9 cellular contexts compared by ENCODE assay signal in the genomic region with DNA sequence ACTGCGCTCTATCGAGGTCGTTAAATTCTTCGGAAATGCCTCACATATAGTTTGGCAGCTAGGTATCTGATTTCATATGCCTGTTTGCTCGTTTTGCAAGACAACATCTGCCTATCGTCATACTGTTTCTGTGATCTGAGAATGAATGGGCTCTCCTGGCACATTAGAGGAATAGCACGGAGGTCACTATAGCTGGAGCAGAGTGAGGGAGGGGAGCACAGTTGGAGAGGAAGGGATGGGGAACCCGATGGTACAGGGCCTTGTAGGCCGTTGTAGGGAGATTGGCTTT. TPM values are rescaled to one million over a fixed set of nuclear protein-coding genes. Genes with fewer than 3 reads are reported as not detected.
DNase-seq lines count a peak whose midpoint lies in the region; ATAC-seq and TF ChIP-seq lines count a peak whose summit lies in the region.
"Had no signal": no experiment of that assay in that cellular context is flagged by ENCODE, and none has a peak within 500 bp of the region (broad histone marks: within the 10 kb centered on the region; RNA-seq: fewer than 3 reads in every experiment).

No MANE protein-coding gene starts in this region.

- peaks cover 0 to 4% (median 0%) of the 10 kb centered on the region in 4 donors for H3K9me3 ChIP-seq in esophagus muscularis mucosa
- no peaks in the 10 kb centered on the region for H3K9me3 ChIP-seq in trophoblast cell (ENCODE audit: insufficient read depth, low read depth, low read length)

- H4K8ac ChIP-seq in trophoblast cell (ENCODE audit: low read depth, low read length): peak overlapping the region; percentile 88

- no peak overlapping the region for H2BK5ac ChIP-seq in trophoblast cell (ENCODE audit: low read depth, low read length, poor library complexity)

- no peak overlapping the region for H3K18ac ChIP-seq in trophoblast cell (ENCODE audit: low read length)

- H2AFZ ChIP-seq in trophoblast cell (ENCODE audit: insufficient read depth, low read length, poor library complexity): no peak overlapping the region

- CTCF ChIA-PET in RWPE1 (lab: Yijun Ruan, JAX): interaction anchor here (0.6 to 0.7 kb wide), 2 partner anchors 36 to 48 kb away, joined by 3 to 6 read pairs; no protein-coding TSS in a partner anchor

- H3K4me3 ChIP-seq in GM06990 (replicated peaks; ENCODE audit: low read depth, low read length): peak overlapping the region; percentile 79
- peak overlapping the region; percentile 66 to 85 (median 67) for H3K4me3 ChIP-seq in esophagus muscularis mucosa
- peak overlapping the region; percentile 87 for H3K4me3 ChIP-seq in trophoblast cell (ENCODE audit: low read depth, low read length)

- H4K91ac ChIP-seq in trophoblast cell (ENCODE audit: low read depth, low read length): no peak overlapping the region

- TF ChIP-seq POLR2A in esophagus muscularis mucosa (IDR thresholded peaks at IDR 0.05; ENCODE audit: low read depth): no peak

- no peak overlapping the region for H3K23ac ChIP-seq in trophoblast cell (ENCODE audit: low read length)

- peak overlapping the region; percentile 85 for H3K9ac ChIP-seq in trophoblast cell (ENCODE audit: low read length)

- H3K79me2 ChIP-seq in trophoblast cell (ENCODE audit: control insufficient read depth, insufficient read depth, low read length, poor library complexity): peaks cover 8% of the 10 kb centered on the region

- H2BK120ac ChIP-seq in trophoblast cell (ENCODE audit: insufficient read depth, low read length, poor library complexity): no peak overlapping the region

- H3K79me1 ChIP-seq in trophoblast cell (ENCODE audit: low read length): peaks cover 9% of the 10 kb centered on the region

- no peak overlapping the region for H3K14ac ChIP-seq in trophoblast cell (ENCODE audit: low read length)

- peak overlapping the region; percentile 40 for H4K12ac ChIP-seq in trophoblast cell (ENCODE audit: low read depth, low read length)

- H3K27me3 ChIP-seq in GM06990 (replicated peaks; ENCODE audit: control insufficient read depth, insufficient read depth, low read length): no peaks in the 10 kb centered on the region
- H3K27me3 ChIP-seq in esophagus muscularis mucosa: no peaks in the 10 kb centered on the region
- H3K27me3 ChIP-seq in trophoblast cell (ENCODE audit: insufficient read depth, low read length): no peaks in the 10 kb centered on the region

- H3K36me3 ChIP-seq in GM06990 (ENCODE audit: control insufficient read depth, insufficient read depth, low read length) (peaks cover 2% of the 10 kb centered on the region), esophagus muscularis mucosa (peaks cover 0 to 12% (median 5%) of the 10 kb centered on the region in 4 donors), trophoblast cell (ENCODE audit: control insufficient read depth in 1 of 2, insufficient read depth in 2 of 2, low read length in 2 of 2) (peaks cover 16 to 18% of the 10 kb centered on the region in 2 experiments)

- DNase-seq in GM06990 (ENCODE audit: extremely low read depth, insufficient read length) (no peak), RWPE1 (ENCODE audit: low spot score) (no peak), esophagus muscularis mucosa (ENCODE audit: extremely low spot score) (no peak), trophoblast cell (peak in 1 of 2 donors; percentile 41), HuH-7.5 (ENCODE audit: low spot score) (no peak)
- DNase-seq in effector CD8-positive, alpha-beta T cell (lab: John Stamatoyannopoulos, UW): no peak
- DNase-seq in stimulated activated CD4-positive, alpha-beta T cell treated with anti-CD3 and anti-CD28 coated beads, Interleukin-2, amount 100 ng/mL, for 48 hours: no peak

- intact Hi-C loops in esophagus muscularis mucosa (cut with DNase I): no loop called here

- no peak for ATAC-seq in GM18511 (IDR thresholded peaks at IDR 0.05; ENCODE audit: unreplicated experiment)

- TF ChIP-seq EP300 in esophagus muscularis mucosa (IDR thresholded peaks at IDR 0.05): no peak

- H3K4me1 ChIP-seq in esophagus muscularis mucosa (peaks cover 10 to 41% (median 38%) of the 10 kb centered on the region in 4 donors), trophoblast cell (ENCODE audit: control insufficient read depth in 1 of 2, insufficient read depth in 2 of 2, low read length in 2 of 2) (peaks cover 4 to 8% of the 10 kb centered on the region in 2 experiments)

- no peak overlapping the region for H2BK12ac ChIP-seq in trophoblast cell (ENCODE audit: low read length)

- POLR2A ChIA-PET in RWPE1 (lab: Yijun Ruan, JAX; ENCODE audit: low non-redundant PET): interaction anchor here (1.0 kb wide), 1 partner anchor 21 kb away, joined by 3 read pairs; no protein-coding TSS in a partner anchor

- H3K27ac ChIP-seq in RWPE1: peak overlapping the region; percentile 96
- H3K27ac ChIP-seq in esophagus muscularis mucosa (replicated peaks in 1 of 4): peak overlapping the region; percentile 86 to 91 (median 88)
- peak overlapping the region; percentile 98 for H3K27ac ChIP-seq in trophoblast cell (ENCODE audit: low read depth, low read length)

- H3K4me2 ChIP-seq in trophoblast cell (ENCODE audit: low read length): peak overlapping the region; percentile 75

- TF ChIP-seq CTCF in GM06990 (IDR thresholded peaks at IDR 0.05; ENCODE audit: insufficient read depth, low read length, poor library complexity, severe bottlenecking): no peak
- TF ChIP-seq CTCF in RWPE1 (conservative IDR thresholded peaks at IDR 0.05; ENCODE audit: low read depth): no peak
- TF ChIP-seq CTCF in esophagus muscularis mucosa (IDR thresholded peaks at IDR 0.05): no peak

- H2AK5ac ChIP-seq in trophoblast cell (ENCODE audit: low read length): no peak overlapping the region

- H3K4ac ChIP-seq in trophoblast cell (ENCODE audit: low read depth, low read length): peak overlapping the region; percentile 21

- WGBS in esophagus muscularis mucosa: 60% methylated on average over 9 of the region's 9 CpGs
- WGBS in trophoblast cell (ENCODE audit: extremely low coverage, insufficient coverage, insufficient read length): no CpG with 5 or more reads among the region's 9 CpGs

RNA-seq across cellular contexts. Expression of a gene that starts 0.6 kb away (rescaled TPM):
- 10 to 100 TPM; 12.0 to 18.3 (median 17.3) TPM for total RNA-seq in esophagus muscularis mucosa
- polyA plus RNA-seq in trophoblast cell (2013): 14.6 and 15.7 TPM in 2 replicates

RNA-seq across cellular contexts. Expression of a gene that starts 1.3 kb away (rescaled TPM):
- total RNA-seq in esophagus muscularis mucosa: 10 to 100 TPM; 22.0 to 43.8 (median 27.3) TPM
- polyA plus RNA-seq in trophoblast cell (2013): 70.4 and 71.8 TPM in 2 replicates

RNA-seq across cellular contexts. Expression of a gene that starts 31.9 kb away (rescaled TPM):
- 10 to 100 TPM; 34.9 to 49.4 (median 40.4) TPM for total RNA-seq in esophagus muscularis mucosa
- polyA plus RNA-seq in trophoblast cell (2013): 28.5 and 29.0 TPM in 2 replicates

RNA-seq across cellular contexts. Expression of a gene that starts 37.0 kb away (rescaled TPM):
- not detected for total RNA-seq in esophagus muscularis mucosa
- polyA plus RNA-seq in trophoblast cell (2013): not detected in 2 replicates
- total RNA-seq: pulmonary artery endothelial cell had no signal

RNA-seq across cellular contexts. Expression of a gene that starts 57.5 kb away (rescaled TPM):
- 10 to 100 TPM; 24.5 to 44.9 (median 38.1) TPM for total RNA-seq in esophagus muscularis mucosa
- 32.8 and 34.6 TPM in 2 replicates for polyA plus RNA-seq in trophoblast cell (2013)
